24 cellular contexts compared by ENCODE assay signal in the genomic region with DNA sequence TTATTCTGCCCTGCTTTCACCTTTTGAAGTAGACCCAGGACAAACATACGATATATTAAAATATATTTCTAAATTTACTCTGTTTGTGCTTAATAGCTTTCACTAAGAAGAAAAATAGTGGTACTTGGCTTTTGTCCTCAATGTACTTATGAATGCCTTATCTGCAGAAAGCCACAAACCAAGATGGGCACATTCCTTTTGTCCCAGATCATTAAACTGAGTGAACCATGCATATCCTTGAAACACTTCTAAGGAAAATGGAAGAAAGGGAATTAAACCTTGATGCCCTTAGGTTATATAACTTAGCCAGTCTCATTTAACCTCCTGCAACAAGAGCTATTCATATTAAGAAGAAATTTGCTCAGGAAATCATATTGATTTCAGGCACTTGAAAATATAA.
A peak's percentile ranks its signal among the peaks of the same experiment; 100 is the strongest.
DNase-seq lines count a peak whose midpoint lies in the region; FAIRE-seq and TF ChIP-seq lines count a peak whose summit lies in the region.
"Had no signal": no experiment of that assay in that cellular context is flagged by ENCODE, and none has a peak within 500 bp of the region (broad histone marks: within the 10 kb centered on the region; RNA-seq: fewer than 3 reads in every experiment).

No MANE protein-coding gene starts in this region.

- no peaks in the 10 kb centered on the region for H3K36me3 Mint-ChIP-seq in activated naive CD4-positive, alpha-beta T cell treated with anti-CD3 and anti-CD28 coated beads, Interleukin-2, amount 10 ng/mL, durations not matched to agents 7 days and 5 days
- H3K36me3 Mint-ChIP-seq in neural progenitor cell = no peaks in the 10 kb centered on the region
- H3K36me3 Mint-ChIP-seq: activated naive CD8-positive, alpha-beta T cell treated with anti-CD3 and anti-CD28 coated beads, Interleukin-2, amount 10 ng/mL, durations not matched to agents 7 days and 5 days; stimulated activated effector memory CD8-positive, alpha-beta T cell treated with anti-CD3 and anti-CD28 coated beads, Interleukin-12 subunit alpha, Interleukin-12 subunit beta, amount 100 ng/mL, for 72 hours had no signal

- no peak overlapping the region for H2AFZ ChIP-seq in neural progenitor cell (replicated peaks)
- H2AFZ ChIP-seq: GM23248, hepatocyte had no signal

- CTCF ChIA-PET in activated naive CD4-positive, alpha-beta T cell treated with anti-CD3 and anti-CD28 coated beads, Interleukin-2, amount 10 ng/mL, durations not matched to agents 7 days and 5 days (lab: Charles Lee) = no interaction called here

- peaks cover 16% of the 10 kb centered on the region for H3K9me3 Mint-ChIP-seq in activated naive CD4-positive, alpha-beta T cell treated with anti-CD3 and anti-CD28 coated beads, Interleukin-2, amount 10 ng/mL, durations not matched to agents 7 days and 5 days
- no peaks in the 10 kb centered on the region for H3K9me3 Mint-ChIP-seq in neural progenitor cell

- no peak overlapping the region for H3K4me3 ChIP-seq in astrocyte of the spinal cord (ENCODE audit: low read depth, low read length)
- no peak overlapping the region for H3K4me3 ChIP-seq in neural progenitor cell
- H3K4me3 ChIP-seq: GM23248, hepatocyte, SJCRH30 had no signal

- H3K9ac ChIP-seq in neural progenitor cell = no peak overlapping the region
- H3K9ac ChIP-seq: GM23248 had no signal

- no peaks in the 10 kb centered on the region for H3K36me3 ChIP-seq in neural progenitor cell
- H3K36me3 ChIP-seq: SJCRH30 had no signal

- no peak overlapping the region for H3K27ac Mint-ChIP-seq in activated naive CD4-positive, alpha-beta T cell treated with anti-CD3 and anti-CD28 coated beads, Interleukin-2, amount 10 ng/mL, durations not matched to agents 7 days and 5 days
- H3K27ac Mint-ChIP-seq in neural progenitor cell = no peak overlapping the region
- H3K27ac Mint-ChIP-seq: activated naive CD8-positive, alpha-beta T cell treated with anti-CD3 and anti-CD28 coated beads, Interleukin-2, amount 10 ng/mL, durations not matched to agents 7 days and 5 days; stimulated activated effector memory CD8-positive, alpha-beta T cell treated with anti-CD3 and anti-CD28 coated beads, Interleukin-12 subunit alpha, Interleukin-12 subunit beta, amount 100 ng/mL, for 72 hours; T-helper 2 cell treated with Interferon-gamma antibody and Interleukin-4, amounts not matched to agents 5 μg/mL and 100 μg/mL, for 36 hours had no signal

- H3K27ac ChIP-seq in neural progenitor cell = no peak overlapping the region
- H3K27ac ChIP-seq: C4-2B, GM23248, hepatocyte, SJCRH30 had no signal

- H3K4me1 ChIP-seq in neural progenitor cell = no peaks in the 10 kb centered on the region
- H3K4me1 ChIP-seq: SJCRH30 had no signal

- DNase-seq in ACHN (peak; percentile 82), HTR-8/SVneo (ENCODE audit: insufficient read length, low spot score) (peak; percentile 41), astrocyte of the spinal cord (ENCODE audit: low read depth, low spot score) (peak; percentile 79), kidney glomerular epithelial cell (lab: John Stamatoyannopoulos, UW) (peak; percentile 74), neural progenitor cell (ENCODE audit: low spot score) (no peak), anterior cingulate cortex (lab: John Stamatoyannopoulos, UW) (no peak)
- DNase-seq in activated naive CD4-positive, alpha-beta T cell treated with anti-CD3 and anti-CD28 coated beads, Interleukin-2, amount 10 ng/mL, durations not matched to agents 7 days and 5 days = no peak
- DNase-seq in stimulated activated CD4-positive, alpha-beta T cell treated with anti-CD3 and anti-CD28 coated beads, Interleukin-1b, Interleukin-23, amount 100 ng/mL, for 48 hours = no peak
- DNase-seq: activated CD8-positive, alpha-beta memory T cell treated with anti-CD3 and anti-CD28 coated beads for 24 hours; activated naive CD8-positive, alpha-beta T cell treated with anti-CD3 and anti-CD28 coated beads, Interleukin-2, amount 10 ng/mL, durations not matched to agents 7 days and 5 days; DND-41; effector memory CD4-positive, alpha-beta T cell; GM23248; IMR-90; kidney; midbrain; NCI-H187; NCI-H524 had no signal

- H3F3A ChIP-seq in neural progenitor cell (ENCODE audit: low read depth) = no peaks in the 10 kb centered on the region

- H3K9me3 ChIP-seq in neural progenitor cell (ENCODE audit: low read depth) = no peaks in the 10 kb centered on the region
- H3K9me3 ChIP-seq: SJCRH30 had no signal

- no peak overlapping the region for H3K4me3 Mint-ChIP-seq in activated naive CD4-positive, alpha-beta T cell treated with anti-CD3 and anti-CD28 coated beads, Interleukin-2, amount 10 ng/mL, durations not matched to agents 7 days and 5 days
- no peak overlapping the region for H3K4me3 Mint-ChIP-seq in neural progenitor cell
- H3K4me3 Mint-ChIP-seq: activated naive CD8-positive, alpha-beta T cell treated with anti-CD3 and anti-CD28 coated beads, Interleukin-2, amount 10 ng/mL, durations not matched to agents 7 days and 5 days; neural crest cell; stimulated activated effector memory CD8-positive, alpha-beta T cell treated with anti-CD3 and anti-CD28 coated beads, Interleukin-12 subunit alpha, Interleukin-12 subunit beta, amount 100 ng/mL, for 72 hours; T-helper 2 cell treated with Interferon-gamma antibody and Interleukin-4, amounts not matched to agents 5 μg/mL and 100 μg/mL, for 36 hours had no signal

- TF ChIP-seq CTCF in astrocyte of the spinal cord (IDR thresholded peaks at IDR 0.05; ENCODE audit: low read depth, low read length) = no peak
- TF ChIP-seq CTCF in neural progenitor cell (IDR thresholded peaks at IDR 0.05) = no peak

- peak; percentile 46 for FAIRE-seq in HTR-8/SVneo (lab: Jason Lieb, UNC)

- no peaks in the 10 kb centered on the region for H4K20me1 ChIP-seq in neural progenitor cell (ENCODE audit: low read depth)

- H3K4me2 ChIP-seq in neural progenitor cell = no peak overlapping the region
- H3K4me2 ChIP-seq: hepatocyte had no signal

- in situ Hi-C loops in ACHN (cut with HindIII; ENCODE audit: low pct_ligation_motif_present, low pct_unique_long_range_greater_than_20kb, low sequenced_read_pairs) = no loop called here
- in situ Hi-C loops in astrocyte of the spinal cord (cut with HindIII; ENCODE audit: low sequenced_read_pairs) = no loop called here

- no peaks in the 10 kb centered on the region for H3K79me2 ChIP-seq in neural progenitor cell (ENCODE audit: low read depth)
- H3K79me2 ChIP-seq: hepatocyte had no signal

- no peaks in the 10 kb centered on the region for H3K4me1 Mint-ChIP-seq in activated naive CD4-positive, alpha-beta T cell treated with anti-CD3 and anti-CD28 coated beads, Interleukin-2, amount 10 ng/mL, durations not matched to agents 7 days and 5 days
- peaks cover 2% of the 10 kb centered on the region for H3K4me1 Mint-ChIP-seq in neural progenitor cell
- H3K4me1 Mint-ChIP-seq: activated naive CD8-positive, alpha-beta T cell treated with anti-CD3 and anti-CD28 coated beads, Interleukin-2, amount 10 ng/mL, durations not matched to agents 7 days and 5 days; neural crest cell; stimulated activated effector memory CD8-positive, alpha-beta T cell treated with anti-CD3 and anti-CD28 coated beads, Interleukin-12 subunit alpha, Interleukin-12 subunit beta, amount 100 ng/mL, for 72 hours had no signal

- no peaks in the 10 kb centered on the region for H3K27me3 Mint-ChIP-seq in activated naive CD4-positive, alpha-beta T cell treated with anti-CD3 and anti-CD28 coated beads, Interleukin-2, amount 10 ng/mL, durations not matched to agents 7 days and 5 days
- peaks cover 2% of the 10 kb centered on the region for H3K27me3 Mint-ChIP-seq in neural progenitor cell (ENCODE audit: insufficient read depth, low read depth)
- H3K27me3 Mint-ChIP-seq: activated naive CD8-positive, alpha-beta T cell treated with anti-CD3 and anti-CD28 coated beads, Interleukin-2, amount 10 ng/mL, durations not matched to agents 7 days and 5 days had no signal

- H3K27me3 ChIP-seq in neural progenitor cell = no peaks in the 10 kb centered on the region
- H3K27me3 ChIP-seq: hepatocyte, SJCRH30 had no signal

Comparison
In these comparisons a context has a peak if more than half of its experiments do, and no peak if none do; other contexts are left out.
1. DNase-seq: peak in ACHN (single experiment), HTR-8/SVneo (single experiment), astrocyte of the spinal cord (single experiment) and kidney glomerular epithelial cell (single experiment); none in activated naive CD4-positive, alpha-beta T cell treated with anti-CD3 and anti-CD28 coated beads, Interleukin-2, amount 10 ng/mL, durations not matched to agents 7 days and 5 days (single experiment), neural progenitor cell (single experiment), anterior cingulate cortex (0 of 58) and stimulated activated CD4-positive, alpha-beta T cell treated with anti-CD3 and anti-CD28 coated beads, Interleukin-1b, Interleukin-23, amount 100 ng/mL, for 48 hours (single experiment).